1 cellular context compared by ENCODE assay signal in genomic region chr17:29642171-29642611, GRCh38.
TF ChIP-seq lines count a peak whose summit lies in the region.

No MANE protein-coding gene starts in this region.

TF ChIP-seq in HEK293, 187 proteins besides CTCF, POLR2A, EP300 and RAD21 (continued from another document and continues in another):
- TF ChIP-seq ZNF639 (tag by site-specific recombination; IDR thresholded peaks at IDR 0.05) (no peak), ZNF664 (tag by site-specific recombination; IDR thresholded peaks at IDR 0.05) (no peak), ZEB2 (tag by site-specific recombination; IDR thresholded peaks at IDR 0.05) (peak; percentile 43; the same call in 1 of the 2 replicates), ELK4 (IDR thresholded peaks at IDR 0.05; ENCODE audit: borderline replicate concordance, low read depth, low read length) (no peak), ZNF280D (tag by site-specific recombination; IDR thresholded peaks at IDR 0.05) (no peak), ZNF248 (tag by site-specific recombination; IDR thresholded peaks at IDR 0.05) (no peak), ZNF704 (tag by site-specific recombination; IDR thresholded peaks at IDR 0.05) (no peak), ZNF341 (tag by site-specific recombination; IDR thresholded peaks at IDR 0.05; ENCODE audit: low read depth) (no peak), ZXDB (tag by site-specific recombination; IDR thresholded peaks at IDR 0.05) (peak; percentile 76), ZNF658 (tag by site-specific recombination; IDR thresholded peaks at IDR 0.05) (no peak), ZNF530 (tag by site-specific recombination; IDR thresholded peaks at IDR 0.05; ENCODE audit: low read depth) (no peak), ZNF623 (tag by site-specific recombination; IDR thresholded peaks at IDR 0.05) (no peak), REST (tag by site-specific recombination; IDR thresholded peaks at IDR 0.05) (no peak), ZNF2 (tag by site-specific recombination; IDR thresholded peaks at IDR 0.05) (peak; percentile 86), OVOL3 (tag by site-specific recombination; IDR thresholded peaks at IDR 0.05) (no peak), ZNF585B (tag by site-specific recombination; IDR thresholded peaks at IDR 0.05) (no peak), ZNF692 (tag by site-specific recombination; IDR thresholded peaks at IDR 0.05) (peak; percentile 47; the same call in 1 of the 2 replicates), PRDM2 (tag by site-specific recombination; IDR thresholded peaks at IDR 0.05; ENCODE audit: borderline replicate concordance) (no peak), ZNF600 (tag by site-specific recombination; IDR thresholded peaks at IDR 0.05) (peak; percentile 64; the same call in 1 of the 2 replicates), HOXD13 (CRISPR knock-in tag; IDR thresholded peaks at IDR 0.05; ENCODE audit: borderline replicate concordance) (no peak), AEBP2 (tag by site-specific recombination; IDR thresholded peaks at IDR 0.05; ENCODE audit: borderline replicate concordance) (no peak), ZNF112 (tag by site-specific recombination; IDR thresholded peaks at IDR 0.05) (no peak), KLF1 (tag by site-specific recombination; IDR thresholded peaks at IDR 0.05) (peak; percentile 71), MEIS1 (CRISPR knock-in tag; IDR thresholded peaks at IDR 0.05; ENCODE audit: borderline replicate concordance) (no peak), ZNF133 (tag by site-specific recombination; IDR thresholded peaks at IDR 0.05) (no peak), ZBTB44 (tag by site-specific recombination; IDR thresholded peaks at IDR 0.05) (peak; percentile 97), ZNF677 (tag by site-specific recombination; IDR thresholded peaks at IDR 0.05) (no peak), ZNF561 (tag by site-specific recombination; IDR thresholded peaks at IDR 0.05; ENCODE audit: borderline replicate concordance) (no peak), OSR2 (tag by site-specific recombination; IDR thresholded peaks at IDR 0.05) (peak; percentile 91), ZNF16 (tag by site-specific recombination; IDR thresholded peaks at IDR 0.05; ENCODE audit: low read depth) (no peak), ZNF335 (tag by site-specific recombination; conservative IDR thresholded peaks at IDR 0.05) (peak; percentile 66), ZNF843 (tag by site-specific recombination; IDR thresholded peaks at IDR 0.05) (peak; percentile 97), ZNF302 (tag by site-specific recombination; IDR thresholded peaks at IDR 0.05; ENCODE audit: low read depth) (no peak), ZNF10 (tag by site-specific recombination; IDR thresholded peaks at IDR 0.05) (peak; percentile 67; the same call in 1 of the 2 replicates), ZNF473 (tag by site-specific recombination; IDR thresholded peaks at IDR 0.05) (no peak)
